In the genomic region with DNA sequence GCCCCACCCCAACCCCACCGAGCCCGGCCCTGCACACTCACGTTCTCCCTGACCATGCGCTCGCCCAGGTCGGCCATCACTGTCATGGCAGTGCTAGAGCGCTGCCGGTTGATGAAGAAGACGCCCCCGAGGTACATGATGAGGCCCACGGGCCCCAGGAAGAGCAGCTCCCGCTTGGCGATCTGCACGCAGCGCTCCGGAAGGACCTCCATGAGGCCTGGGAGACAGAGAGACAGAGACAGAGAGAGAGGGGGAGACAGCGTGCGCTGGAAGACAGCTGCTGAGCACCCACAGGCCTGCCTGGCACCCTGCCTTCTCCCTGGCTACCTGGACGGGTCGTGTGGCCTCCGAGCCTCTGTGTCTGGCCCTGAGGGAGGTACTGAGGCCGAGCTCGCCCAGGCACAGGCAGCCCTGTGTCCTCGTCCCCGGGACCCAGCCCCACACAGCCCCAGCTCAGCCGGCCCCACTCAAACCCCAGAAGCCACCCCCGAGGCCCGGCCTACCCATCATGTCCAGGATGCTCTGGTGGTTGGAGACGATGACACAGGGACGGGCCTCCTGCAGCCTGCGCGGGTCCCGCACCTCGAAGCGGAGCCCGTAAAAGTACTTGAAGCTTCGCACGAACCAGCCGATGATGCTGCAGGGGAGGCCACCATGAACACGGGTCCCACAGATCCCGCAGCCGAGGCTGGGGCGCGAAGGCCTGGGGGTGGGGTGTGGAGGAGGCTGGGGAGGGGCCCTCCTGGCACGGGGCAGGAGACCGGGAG, we compare ENCODE assay signal across 28 cellular contexts.
"Had no signal": no experiment of that assay in that cellular context is flagged by ENCODE, and none has a peak within 500 bp of the region (broad histone marks: within the 10 kb centered on the region; RNA-seq: fewer than 3 reads in every experiment).

No MANE protein-coding gene starts in this region.

- H3K4me2 ChIP-seq: smooth muscle cell had no signal

- H3K4me1 ChIP-seq: tibial nerve, uterus had no signal

- H3K27me3 Mint-ChIP-seq: naive thymus-derived CD8-positive, alpha-beta T cell; stimulated activated memory B cell treated with anti-CD40 and anti-IgM and Interleukin-4, amounts not matched to agents 10 μg/mL and 1 μg/mL and 100 μg/mL, for 72 hours; stimulated activated naive CD8-positive, alpha-beta T cell treated with anti-CD3 and anti-CD28 coated beads, Interleukin-15, amount 100 ng/mL, for 72 hours; type B pancreatic cell had no signal

- H3K27ac Mint-ChIP-seq: immature natural killer cell; nephron; stimulated activated memory B cell treated with anti-CD40 and anti-IgM and Interleukin-4, amounts not matched to agents 10 μg/mL and 1 μg/mL and 100 μg/mL, for 72 hours; stimulated activated naive CD8-positive, alpha-beta T cell treated with anti-CD3 and anti-CD28 coated beads, Interleukin-15, amount 100 ng/mL, for 72 hours; type B pancreatic cell had no signal

- H3K9me3 ChIP-seq: left lung, lower lobe of right lung, neutrophil, right atrium auricular region, right lobe of liver, tibial nerve, uterus had no signal

- H3K27me3 ChIP-seq: left lung, neutrophil, right atrium auricular region, right lobe of liver, tibial nerve, uterus had no signal

- H2AFZ ChIP-seq: parathyroid adenoma had no signal

- DNase-seq: hypothalamus; immature natural killer cell; kidney; left colon; left lung; lower lobe of right lung; mammary epithelial cell; mesenchymal stem cell; naive thymus-derived CD8-positive, alpha-beta T cell; occipital lobe; right lobe of liver; stimulated activated CD4-positive, alpha-beta T cell treated with anti-CD3 and anti-CD28 coated beads, Interleukin-1b, Interleukin-23, amount 100 ng/mL, for 48 hours; stimulated activated CD4-positive, alpha-beta T cell treated with anti-CD3 and anti-CD28 coated beads, Interleukin-2, amount 100 ng/mL, for 48 hours; stimulated activated CD4-positive, alpha-beta T cell treated with anti-CD3 and anti-CD28 coated beads, Interleukin-4, amount 100 ng/mL, for 4 hours; stimulated activated CD8-positive, alpha-beta memory T cell treated with anti-CD3 and anti-CD28 coated beads, Interleukin-4, amount 100 ng/mL, for 48 hours; stimulated activated naive CD4-positive, alpha-beta T cell treated with Interleukin-2 at 50 U/mL for 16 hours; stimulated activated naive CD8-positive, alpha-beta T cell treated with anti-CD3 and anti-CD28 coated beads, Interleukin-15, amount 100 ng/mL, for 72 hours; substantia nigra; uterus had no signal

- H3K4me1 Mint-ChIP-seq: immature natural killer cell; nephron; stimulated activated naive CD8-positive, alpha-beta T cell treated with anti-CD3 and anti-CD28 coated beads, Interleukin-15, amount 100 ng/mL, for 72 hours had no signal

- H3K9me3 Mint-ChIP-seq: immature natural killer cell; naive thymus-derived CD8-positive, alpha-beta T cell; nephron; neural crest cell; stimulated activated memory B cell treated with anti-CD40 and anti-IgM and Interleukin-4, amounts not matched to agents 10 μg/mL and 1 μg/mL and 100 μg/mL, for 72 hours; stimulated activated naive CD8-positive, alpha-beta T cell treated with anti-CD3 and anti-CD28 coated beads, Interleukin-15, amount 100 ng/mL, for 72 hours; type B pancreatic cell had no signal

- H3K4me3 Mint-ChIP-seq: immature natural killer cell; naive thymus-derived CD8-positive, alpha-beta T cell; nephron; neural crest cell; stimulated activated memory B cell treated with anti-CD40 and anti-IgM and Interleukin-4, amounts not matched to agents 10 μg/mL and 1 μg/mL and 100 μg/mL, for 72 hours; stimulated activated naive CD8-positive, alpha-beta T cell treated with anti-CD3 and anti-CD28 coated beads, Interleukin-15, amount 100 ng/mL, for 72 hours; type B pancreatic cell had no signal

- H3K9ac ChIP-seq: parathyroid adenoma had no signal

- H3K36me3 Mint-ChIP-seq: immature natural killer cell; naive thymus-derived CD8-positive, alpha-beta T cell; type B pancreatic cell had no signal

- ATAC-seq: left colon; left lung; lower lobe of right lung; naive thymus-derived CD8-positive, alpha-beta T cell; right lobe of liver; stimulated activated memory B cell treated with anti-CD40 and anti-IgM and Interleukin-4, amounts not matched to agents 10 μg/mL and 1 μg/mL and 100 μg/mL, for 72 hours; stimulated activated naive CD8-positive, alpha-beta T cell treated with anti-CD3 and anti-CD28 coated beads, Interleukin-15, amount 100 ng/mL, for 72 hours had no signal

- H3K27ac ChIP-seq: left lung, lower lobe of right lung, neutrophil, parathyroid adenoma, tibial nerve, uterus had no signal
